1 cellular context compared by ENCODE assay signal in genomic region chr13:28040977-28041376, GRCh38.
TF ChIP-seq lines count a peak whose summit lies in the region.

No MANE protein-coding gene starts in this region.

TF ChIP-seq in IMR-90, 13 proteins besides CTCF, POLR2A, EP300 and RAD21:
- no peak for TF ChIP-seq ELK1 (IDR thresholded peaks at IDR 0.05; ENCODE audit: borderline replicate concordance, low read depth, low read length)
- TF ChIP-seq MAFK (IDR thresholded peaks at IDR 0.05; ENCODE audit: low read depth, low read length) = no peak
- TF ChIP-seq BHLHE40 (IDR thresholded peaks at IDR 0.05; ENCODE audit: low read depth, low read length) = no peak
